22 cellular contexts compared by ENCODE assay signal in genomic region chr10:16789765-16790164, GRCh38. TPM values are rescaled to one million over a fixed set of nuclear protein-coding genes. Genes with fewer than 3 reads are reported as not detected.
DNase-seq lines count a peak whose midpoint lies in the region; ATAC-seq, FAIRE-seq and TF ChIP-seq lines count a peak whose summit lies in the region.
"Had no signal": no experiment of that assay in that cellular context is flagged by ENCODE, and none has a peak within 500 bp of the region (broad histone marks: within the 10 kb centered on the region; RNA-seq: fewer than 3 reads in every experiment).

No MANE protein-coding gene starts in this region.

- TF ChIP-seq CTCF in kidney (IDR thresholded peaks at IDR 0.05; ENCODE audit: borderline replicate concordance, extremely low read depth, insufficient read depth) (no peak), nephron progenitor cell (IDR thresholded peaks at IDR 0.05) (no peak)

- peaks cover 37% of the 10 kb centered on the region for H3K9me3 Mint-ChIP-seq in nephron progenitor cell

- H3K27me3 Mint-ChIP-seq in T-helper 17 cell = no peaks in the 10 kb centered on the region
- H3K27me3 Mint-ChIP-seq in nephron progenitor cell (ENCODE audit: low read depth, poor library complexity) = peaks cover 3% of the 10 kb centered on the region
- H3K27me3 Mint-ChIP-seq: B cell, IgD-negative memory B cell had no signal

- peaks cover 26% of the 10 kb centered on the region for H3K4me1 Mint-ChIP-seq in T-helper 17 cell
- H3K4me1 Mint-ChIP-seq in nephron progenitor cell = peaks cover 37% of the 10 kb centered on the region

- ATAC-seq in Right ventricle myocardium inferior (peak; percentile 50), left cardiac atrium (no peak), T-helper 17 cell (no peak)
- ATAC-seq: HCT116, PC-3 had no signal

- intact Hi-C loops in Right ventricle myocardium inferior (cut with DNase I) = loop anchor here (5.0 to 10.0 kb wide), 2 partner anchors 187 to 675 kb away; no protein-coding TSS in a partner anchor
- intact Hi-C loops in left cardiac atrium (cut with DNase I) = no loop called here
- intact Hi-C loops in kidney (cut with DNase I) = no loop called here

- DNase-seq in Right ventricle myocardium inferior (ENCODE audit: missing footprints) (no peak), left cardiac atrium (no peak), T-helper 17 cell (no peak), kidney (no peak), nephron progenitor cell (no peak), EL (no peak)
- no peak for DNase-seq in activated T-cell treated with anti-CD3 and anti-CD28 coated beads, Interleukin-2, amount 50 U/mL, for 48 hours
- DNase-seq in central memory CD4-positive, alpha-beta T cell = no peak
- DNase-seq: DMS53, GOT3, Karpas-422, NCI-H1417 treated with DMSO at 0.1 percent for 48 hours, NCI-H187 treated with DMSO at 0.1 percent for 48 hours, NCI-H345, NCI-H524 treated with DMSO at 0.1 percent for 48 hours, PC-3, RPMI8226 had no signal

- H3K4me3 Mint-ChIP-seq in T-helper 17 cell (no peak overlapping the region), nephron progenitor cell (peak overlapping the region; percentile 3)
- H3K4me3 Mint-ChIP-seq: B cell, IgD-negative memory B cell had no signal

- no peaks in the 10 kb centered on the region for H3K36me3 ChIP-seq in kidney (ENCODE audit: control insufficient read depth in 1 of 2, insufficient read depth in 2 of 2, low read length in 2 of 2)

- H3K9ac ChIP-seq in kidney (ENCODE audit: low read length in 2 of 2) = no peak overlapping the region

- H3K27ac ChIP-seq in kidney (ENCODE audit: low read depth in 2 of 2, low read length in 2 of 2) = no peak overlapping the region

- no peak for FAIRE-seq in kidney (lab: Jason Lieb, UNC)
- FAIRE-seq: GM12891, GM19239 had no signal

- H3K4me1 ChIP-seq in kidney (ENCODE audit: control insufficient read depth in 1 of 2, insufficient read depth in 1 of 2, low read depth in 1 of 2, low read length in 2 of 2) = peaks cover 0 to 2% of the 10 kb centered on the region in 2 donors

- H3K36me3 Mint-ChIP-seq in T-helper 17 cell (ENCODE audit: low read depth) (peaks cover 4% of the 10 kb centered on the region), nephron progenitor cell (ENCODE audit: low read depth) (peaks cover 80% of the 10 kb centered on the region)

- H3K27ac Mint-ChIP-seq in T-helper 17 cell (peak overlapping the region; percentile 89), nephron progenitor cell (peak overlapping the region; percentile 97)
- H3K27ac Mint-ChIP-seq: B cell had no signal

- no peaks in the 10 kb centered on the region for H3K9me3 ChIP-seq in T-helper 17 cell (ENCODE audit: control insufficient read depth, low read length, poor library complexity, severe bottlenecking)
- no peaks in the 10 kb centered on the region for H3K9me3 ChIP-seq in kidney (ENCODE audit: control insufficient read depth in 1 of 2, low read length in 2 of 2)

- peak overlapping the region; percentile 23 to 26 for H3K4me3 ChIP-seq in kidney (ENCODE audit: low read length in 2 of 2)

RNA-seq across cellular contexts. Expression of gene RSU1, which starts 27.5 kb away (rescaled TPM):
- total RNA-seq in Right ventricle myocardium inferior = 56.1 TPM
- 10 to 100 TPM; 49.4 to 69.7 TPM for total RNA-seq in left cardiac atrium
- 10 to 100 TPM; 60.1 to 72.5 TPM for total RNA-seq in T-helper 17 cell
- total RNA-seq in kidney = 72.4 TPM
- 44.6 TPM for polyA plus RNA-seq in kidney (ENCODE audit: insufficient read depth, low read depth, low replicate concordance)
